9 cellular contexts compared by ENCODE assay signal in the genomic region with DNA sequence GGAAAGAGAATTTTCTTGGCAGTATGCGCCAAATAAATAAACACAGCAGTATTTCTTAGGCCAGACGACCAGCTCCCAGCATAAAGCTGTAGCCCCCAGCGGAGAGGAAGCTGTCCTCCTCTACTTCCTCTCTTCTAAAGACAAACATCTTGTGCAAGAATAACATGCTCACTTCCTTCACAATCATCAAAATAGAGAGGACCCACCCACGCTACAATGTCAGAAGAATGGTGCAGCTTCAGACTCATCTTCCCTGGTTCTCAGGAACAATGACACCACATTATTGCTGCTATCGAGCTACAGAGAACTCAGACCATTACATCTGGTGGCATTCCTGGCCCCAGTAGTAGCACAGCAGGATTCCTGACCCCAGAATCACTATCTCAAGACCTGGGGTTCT. TPM values are rescaled to one million over a fixed set of nuclear protein-coding genes. Genes with fewer than 3 reads are reported as not detected.
DNase-seq lines count a peak whose midpoint lies in the region; ATAC-seq and TF ChIP-seq lines count a peak whose summit lies in the region.
"Had no signal": no experiment of that assay in that cellular context is flagged by ENCODE, and none has a peak within 500 bp of the region (broad histone marks: within the 10 kb centered on the region; RNA-seq: fewer than 3 reads in every experiment).

No MANE protein-coding gene starts in this region.

- H3K4me1 ChIP-seq in upper lobe of right lung: peaks cover 32% of the 10 kb centered on the region

- no peaks in the 10 kb centered on the region for H3K36me3 ChIP-seq in upper lobe of right lung
- H3K36me3 ChIP-seq: WERI-Rb-1 had no signal

- H3K27ac ChIP-seq in upper lobe of right lung: peak overlapping the region; percentile 79
- H3K27ac ChIP-seq: WERI-Rb-1 had no signal

- peak overlapping the region in 1 of 3 experiments; percentile 22 for H3K4me3 Mint-ChIP-seq in nephron

- peak overlapping the region; percentile 70 to 95 (median 84) for H3K27ac Mint-ChIP-seq in nephron

- H3K4me1 Mint-ChIP-seq in nephron: peaks cover 25% of the 10 kb centered on the region

- peaks cover 7% of the 10 kb centered on the region for H3K27me3 Mint-ChIP-seq in nephron (ENCODE audit: low read depth)

- H3K4me3 ChIP-seq in choroid plexus epithelial cell (ENCODE audit: low read depth, low read length) (no peak overlapping the region), upper lobe of right lung (no peak overlapping the region)

- H3K9me3 Mint-ChIP-seq in nephron: peaks cover 5% of the 10 kb centered on the region

- intact Hi-C loops in Right ventricle myocardium inferior (cut with DNase I): no loop called here
- intact Hi-C loops in cardiac septum (cut with DNase I): no loop called here
- intact Hi-C loops in upper lobe of right lung (cut with DNase I): no loop called here

- TF ChIP-seq CTCF in choroid plexus epithelial cell (conservative IDR thresholded peaks at IDR 0.05; ENCODE audit: low read depth, low read length) (no peak), nephron (IDR thresholded peaks at IDR 0.05; ENCODE audit: unreplicated experiment in 3 of 3) (no peak), upper lobe of right lung (IDR thresholded peaks at IDR 0.05) (no peak)

- no peaks in the 10 kb centered on the region for H3K27me3 ChIP-seq in upper lobe of right lung

- H3K9me3 ChIP-seq in upper lobe of right lung: no peaks in the 10 kb centered on the region

- DNase-seq in Right ventricle myocardium inferior (ENCODE audit: missing footprints) (no peak), cardiac septum (ENCODE audit: low spot score) (no peak), choroid plexus epithelial cell (ENCODE audit: low read depth) (peak; percentile 88), upper lobe of right lung (peak; percentile 60), NCI-H1417 (lab: John Stamatoyannopoulos, UW) (no peak)
- DNase-seq: WERI-Rb-1 had no signal

- peak; percentile 66 for ATAC-seq in Right ventricle myocardium inferior
- peak; percentile 90 for ATAC-seq in upper lobe of right lung
- ATAC-seq in GM18870 (IDR thresholded peaks at IDR 0.05; ENCODE audit: unreplicated experiment): no peak
- ATAC-seq in HG03469 (IDR thresholded peaks at IDR 0.05; ENCODE audit: unreplicated experiment): no peak

- H3K36me3 Mint-ChIP-seq in nephron (ENCODE audit: low read depth): no peaks in the 10 kb centered on the region

RNA-seq across cellular contexts. Expression of a gene that starts 16.6 kb away (rescaled TPM):
- total RNA-seq in Right ventricle myocardium inferior: 244 TPM
- total RNA-seq in cardiac septum: 350 TPM
- 729 TPM for total RNA-seq in upper lobe of right lung

RNA-seq across cellular contexts. Expression of a gene that starts 59.2 kb away (rescaled TPM):
- total RNA-seq in Right ventricle myocardium inferior (46.9 TPM), cardiac septum (70.2 TPM), upper lobe of right lung (445 TPM)

Comparison
In these comparisons a context has a peak if more than half of its experiments do, and no peak if none do; other contexts are left out.
1. ATAC-seq: peak in Right ventricle myocardium inferior (single experiment) and upper lobe of right lung (single experiment); none in GM18870 (single experiment) and HG03469 (single experiment).
2. DNase-seq: peak in choroid plexus epithelial cell (single experiment) and upper lobe of right lung (single experiment); none in Right ventricle myocardium inferior (single experiment), cardiac septum (single experiment) and NCI-H1417 (0 of 3).